8 cellular contexts compared by ENCODE assay signal in genomic region chr19:14114854-14115253, GRCh38. TPM values are rescaled to one million over a fixed set of nuclear protein-coding genes. Genes with fewer than 3 reads are reported as not detected.
A peak's percentile ranks its signal among the peaks of the same experiment; 100 is the strongest.
DNase-seq lines count a peak whose midpoint lies in the region; ATAC-seq, FAIRE-seq and TF ChIP-seq lines count a peak whose summit lies in the region.

No MANE protein-coding gene starts in this region.

- no peak for TF ChIP-seq POLR2A in Peyer's patch (IDR thresholded peaks at IDR 0.05)

- H3K36me3 Mint-ChIP-seq in activated naive CD8-positive, alpha-beta T cell treated with anti-CD3 and anti-CD28 coated beads, Interleukin-2, amount 50 U/mL, for 24 hours (ENCODE audit: low read depth), result peaks cover 2% of the 10 kb centered on the region

- H3K27ac ChIP-seq in Peyer's patch (peak overlapping the region in 1 of 4 donors; percentile 4), keratinocyte (ENCODE audit: control insufficient read depth, insufficient read depth, low read length) (no peak overlapping the region)

- ATAC-seq in activated naive CD8-positive, alpha-beta T cell treated with anti-CD3 and anti-CD28 coated beads, Interleukin-2, amount 50 U/mL, for 24 hours, result no peak
- no peak for ATAC-seq in GM19324 (IDR thresholded peaks at IDR 0.05; ENCODE audit: low FRiP score, unreplicated experiment)
- no peak for ATAC-seq in GM19395 (IDR thresholded peaks at IDR 0.05; ENCODE audit: unreplicated experiment)
- ATAC-seq in HG03457 (IDR thresholded peaks at IDR 0.05; ENCODE audit: unreplicated experiment), result no peak

- no peak for FAIRE-seq in keratinocyte (lab: Jason Lieb, UNC)

- no peaks in the 10 kb centered on the region for H3K9me3 ChIP-seq in Peyer's patch
- no peaks in the 10 kb centered on the region for H3K9me3 ChIP-seq in keratinocyte (ENCODE audit: control insufficient read depth, low read depth, low read length)

- no peak overlapping the region for H3K27ac Mint-ChIP-seq in activated naive CD8-positive, alpha-beta T cell treated with anti-CD3 and anti-CD28 coated beads, Interleukin-2, amount 50 U/mL, for 24 hours

- H3K4me1 Mint-ChIP-seq in activated naive CD8-positive, alpha-beta T cell treated with anti-CD3 and anti-CD28 coated beads, Interleukin-2, amount 50 U/mL, for 24 hours, result peaks cover 48% of the 10 kb centered on the region

- H3K27me3 ChIP-seq in Peyer's patch (no peaks in the 10 kb centered on the region), keratinocyte (ENCODE audit: control insufficient read depth, extremely low read depth, insufficient read depth, low read length) (no peaks in the 10 kb centered on the region)

- peaks cover 9% of the 10 kb centered on the region for H3K79me2 ChIP-seq in keratinocyte (ENCODE audit: control insufficient read depth, insufficient read depth, low read length)

- no peak overlapping the region for H3K4me3 Mint-ChIP-seq in activated naive CD8-positive, alpha-beta T cell treated with anti-CD3 and anti-CD28 coated beads, Interleukin-2, amount 50 U/mL, for 24 hours

- H4K20me1 ChIP-seq in keratinocyte (ENCODE audit: control insufficient read depth, extremely low read depth, insufficient read depth, low read length), result no peaks in the 10 kb centered on the region

- H3K9ac ChIP-seq in keratinocyte (ENCODE audit: control insufficient read depth, extremely low read depth, insufficient read depth, low read length), result no peak overlapping the region

- H3K4me3 ChIP-seq in Peyer's patch (no peak overlapping the region), keratinocyte (ENCODE audit: control insufficient read depth in 2 of 3, extremely low read depth in 1 of 3, insufficient read depth in 2 of 3, low read depth in 1 of 3, low read length in 3 of 3) (no peak overlapping the region)

- no peak overlapping the region for H2AFZ ChIP-seq in keratinocyte (ENCODE audit: control insufficient read depth, low read length)

- H3K4me1 ChIP-seq in Peyer's patch (peaks cover 4 to 62% (median 14%) of the 10 kb centered on the region in 4 donors), keratinocyte (ENCODE audit: control insufficient read depth, extremely low read depth, insufficient read depth, low read length) (peaks cover 14% of the 10 kb centered on the region)

- DNase-seq in Peyer's patch (peak; percentile 46 to 78 (median 69)), keratinocyte (ENCODE audit: low read depth, low spot score) (no peak)
- DNase-seq in activated naive CD8-positive, alpha-beta T cell treated with anti-CD3 and anti-CD28 coated beads, Interleukin-2, amount 50 U/mL, for 24 hours, result peak; percentile 72
- peak; percentile 27 to 32 for DNase-seq in stimulated activated CD8-positive, alpha-beta memory T cell treated with anti-CD3 and anti-CD28 coated beads, Interleukin-15, amount 100 ng/mL, for 48 hours (ENCODE audit: low read depth in 2 of 2)

- no peaks in the 10 kb centered on the region for H3K9me1 ChIP-seq in keratinocyte (ENCODE audit: control insufficient read depth, extremely low read depth, insufficient read depth, low read length)

- TF ChIP-seq CTCF in GM12874 (IDR thresholded peaks at IDR 0.05; ENCODE audit: insufficient read depth, low read depth, low read length) (peak; percentile 76), Peyer's patch (IDR thresholded peaks at IDR 0.05) (peak; percentile 25 to 53 (median 48)), keratinocyte (optimal IDR thresholded peaks at IDR 0.05 in 1 of 3, IDR thresholded peaks at IDR 0.05 in 1 of 3, conservative IDR thresholded peaks at IDR 0.05 in 1 of 3; ENCODE audit: extremely low read depth in 1 of 3, insufficient read depth in 2 of 3, low read length in 3 of 3) (peak; percentile 34 to 49 (median 42))

- H3K4me2 ChIP-seq in keratinocyte (ENCODE audit: control insufficient read depth, extremely low read depth, insufficient read depth, low read depth, low read length), result no peak overlapping the region

- H3K36me3 ChIP-seq in Peyer's patch (no peaks in the 10 kb centered on the region), keratinocyte (ENCODE audit: control insufficient read depth in 2 of 2, extremely low read depth in 1 of 2, insufficient read depth in 2 of 2, low read length in 2 of 2) (no peaks in the 10 kb centered on the region)

- no peaks in the 10 kb centered on the region for H3K27me3 Mint-ChIP-seq in activated naive CD8-positive, alpha-beta T cell treated with anti-CD3 and anti-CD28 coated beads, Interleukin-2, amount 50 U/mL, for 24 hours

- H3K9me3 Mint-ChIP-seq in activated naive CD8-positive, alpha-beta T cell treated with anti-CD3 and anti-CD28 coated beads, Interleukin-2, amount 50 U/mL, for 24 hours, result no peaks in the 10 kb centered on the region

- dilution Hi-C loops in keratinocyte (cut with MboI; ENCODE audit: extremely low pct_ligation_motif_present, low sequenced_read_pairs), result no loop called here

RNA-seq across cellular contexts. Expression of gene PRKACA, which starts 2.7 kb away (rescaled TPM):
- 10 to 100 TPM; 18.2 to 39.8 (median 30.0) TPM for total RNA-seq in Peyer's patch
- 10.1 to 57.2 TPM (median 13.7 TPM) in 3 replicates for polyA plus RNA-seq in keratinocyte
- 9.4 TPM for polyA plus RNA-seq in keratinocyte (2011; ENCODE audit: low read depth)
- polyA plus RNA-seq in keratinocyte (2011; cell fraction: cytosol; rRNA removed), result 30.5 and 39.1 TPM in 2 replicates
- polyA plus RNA-seq in keratinocyte (2011; cell fraction: nucleus; rRNA removed), result 22.1 and 26.0 TPM in 2 replicates
- polyA plus RNA-seq in keratinocyte (2012; ENCODE audit: low replicate concordance), result 26.5 and 53.2 TPM in 2 replicates
- polyA minus RNA-seq in keratinocyte, result 23.2 to 80.7 TPM (median 31.9 TPM) in 3 replicates
- polyA minus RNA-seq in keratinocyte (2011; cell fraction: cytosol; rRNA and poly(A)+ RNA removed), result 20.9 TPM
- polyA minus RNA-seq in keratinocyte (2011; cell fraction: nucleus; rRNA and poly(A)+ RNA removed), result 7.9 and 12.6 TPM in 2 replicates

RNA-seq across cellular contexts. Expression of gene ASF1B, which starts 21.5 kb away (rescaled TPM):
- total RNA-seq in Peyer's patch, result 10 to 100 TPM in 1 of 4 donors, 1 to 10 TPM in 3; 2.3 to 12.4 (median 5.5) TPM
- 2.1 to 13.1 TPM (median 7.8 TPM) in 3 replicates for polyA plus RNA-seq in keratinocyte
- polyA plus RNA-seq in keratinocyte (2011; ENCODE audit: low read depth), result not detected
- polyA plus RNA-seq in keratinocyte (2011; cell fraction: cytosol; rRNA removed), result 3.8 and 3.9 TPM in 2 replicates
- 1.7 and 1.9 TPM in 2 replicates for polyA plus RNA-seq in keratinocyte (2011; cell fraction: nucleus; rRNA removed)
- 0.24 and 11.8 TPM in 2 replicates for polyA plus RNA-seq in keratinocyte (2012; ENCODE audit: low replicate concordance)
- polyA minus RNA-seq in keratinocyte, result 1.8 to 10.6 TPM (median 8.2 TPM) in 3 replicates
- polyA minus RNA-seq in keratinocyte (2011; cell fraction: cytosol; rRNA and poly(A)+ RNA removed), result 3.1 TPM
- 1.7 and 2.0 TPM in 2 replicates for polyA minus RNA-seq in keratinocyte (2011; cell fraction: nucleus; rRNA and poly(A)+ RNA removed)

RNA-seq across cellular contexts. Expression of gene SAMD1, which starts 24.3 kb away (rescaled TPM):
- 10 to 100 TPM; 28.9 to 64.4 (median 33.9) TPM for total RNA-seq in Peyer's patch
- 5.3 to 11.3 TPM (median 7.3 TPM) in 3 replicates for polyA plus RNA-seq in keratinocyte
- 6.5 TPM for polyA plus RNA-seq in keratinocyte (2011; ENCODE audit: low read depth)
- 5.3 and 11.3 TPM in 2 replicates for polyA plus RNA-seq in keratinocyte (2011; cell fraction: cytosol; rRNA removed)
- 14.1 and 16.5 TPM in 2 replicates for polyA plus RNA-seq in keratinocyte (2011; cell fraction: nucleus; rRNA removed)
- polyA plus RNA-seq in keratinocyte (2012; ENCODE audit: low replicate concordance), result 13.6 and 19.5 TPM in 2 replicates
- 4.1 to 14.1 TPM (median 5.3 TPM) in 3 replicates for polyA minus RNA-seq in keratinocyte
- 15.9 TPM for polyA minus RNA-seq in keratinocyte (2011; cell fraction: cytosol; rRNA and poly(A)+ RNA removed)
- 5.1 and 5.6 TPM in 2 replicates for polyA minus RNA-seq in keratinocyte (2011; cell fraction: nucleus; rRNA and poly(A)+ RNA removed)

RNA-seq across cellular contexts. Expression of gene C19orf67, which starts 29.3 kb away (rescaled TPM):
- not detected for total RNA-seq in Peyer's patch
- polyA plus RNA-seq in keratinocyte, result not detected in 3 replicates
- not detected for polyA plus RNA-seq in keratinocyte (2011; ENCODE audit: low read depth)
- not detected in 2 replicates for polyA plus RNA-seq in keratinocyte (2011; cell fraction: cytosol; rRNA removed)
- not detected in 2 replicates for polyA plus RNA-seq in keratinocyte (2011; cell fraction: nucleus; rRNA removed)
- polyA plus RNA-seq in keratinocyte (2012; ENCODE audit: low replicate concordance), result not detected in 2 replicates
- polyA minus RNA-seq in keratinocyte, result not detected in 3 replicates
- polyA minus RNA-seq in keratinocyte (2011; cell fraction: cytosol; rRNA and poly(A)+ RNA removed), result not detected
- polyA minus RNA-seq in keratinocyte (2011; cell fraction: nucleus; rRNA and poly(A)+ RNA removed), result not detected in 2 replicates

RNA-seq across cellular contexts. Expression of gene MISP3, which starts 42.3 kb away (rescaled TPM):
- total RNA-seq in Peyer's patch, result 10 to 100 TPM; 25.6 to 58.5 (median 40.7) TPM
- 0.79 to 1.2 TPM (median 0.96 TPM) in 3 replicates for polyA plus RNA-seq in keratinocyte
- polyA plus RNA-seq in keratinocyte (2011; ENCODE audit: low read depth), result 1.2 TPM
- polyA plus RNA-seq in keratinocyte (2011; cell fraction: cytosol; rRNA removed), result 0.45 and 1.6 TPM in 2 replicates
- polyA plus RNA-seq in keratinocyte (2011; cell fraction: nucleus; rRNA removed), result 0.64 and 1.7 TPM in 2 replicates
- polyA plus RNA-seq in keratinocyte (2012; ENCODE audit: low replicate concordance), result 0.91 and 2.7 TPM in 2 replicates
- polyA minus RNA-seq in keratinocyte, result 0.10 TPM in 1 of 3 replicates, not detected in the others
- polyA minus RNA-seq in keratinocyte (2011; cell fraction: cytosol; rRNA and poly(A)+ RNA removed), result not detected
- polyA minus RNA-seq in keratinocyte (2011; cell fraction: nucleus; rRNA and poly(A)+ RNA removed), result not detected in 2 replicates
